9 cellular contexts compared by ENCODE assay signal in the genomic region with DNA sequence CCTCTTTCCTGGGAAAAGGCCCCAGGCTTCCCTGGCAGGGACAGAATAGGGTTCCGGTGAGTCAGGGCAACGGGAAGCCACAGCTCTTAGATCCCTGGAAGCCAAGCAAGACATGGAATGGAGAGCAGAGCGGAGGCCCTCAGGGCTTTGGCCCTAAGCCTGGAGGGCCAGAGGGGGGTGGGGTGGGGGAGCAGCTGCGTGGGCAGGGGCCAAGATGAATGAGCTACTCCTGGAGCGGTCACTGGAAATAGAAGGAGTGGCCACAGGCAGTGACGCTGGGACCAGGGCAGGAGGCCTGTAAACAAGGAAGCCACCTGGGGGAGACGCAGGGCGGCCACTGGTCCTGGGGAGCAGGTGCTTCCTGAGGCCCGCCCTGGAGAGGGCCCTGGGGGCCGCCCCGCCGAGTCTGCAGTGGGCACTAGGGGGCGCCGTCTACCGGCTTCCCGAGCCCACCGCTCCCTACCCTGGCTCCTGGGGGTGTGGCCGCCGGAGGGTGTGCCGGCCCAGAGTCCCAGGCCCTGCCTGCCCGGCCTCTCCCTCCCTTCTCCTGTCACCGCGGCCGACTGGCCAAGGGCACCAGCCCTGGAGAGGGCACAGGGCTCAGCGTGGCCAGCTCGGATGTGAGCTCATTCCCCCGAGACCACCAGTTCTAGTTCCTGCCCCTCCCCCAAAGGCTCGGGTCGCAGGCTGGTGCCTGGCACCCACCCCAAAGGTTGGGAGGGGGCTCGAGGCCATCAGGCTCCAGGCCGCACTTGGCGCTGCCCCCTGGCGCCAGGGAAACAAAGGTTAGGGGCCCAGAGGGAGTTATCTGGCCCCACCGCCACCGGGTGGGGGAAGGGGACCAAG. TPM values are rescaled to one million over a fixed set of nuclear protein-coding genes. Genes with fewer than 3 reads are reported as not detected.
DNase-seq lines count a peak whose midpoint lies in the region; ATAC-seq and TF ChIP-seq lines count a peak whose summit lies in the region.
"Had no signal": no experiment of that assay in that cellular context is flagged by ENCODE, and none has a peak within 500 bp of the region (broad histone marks: within the 10 kb centered on the region; RNA-seq: fewer than 3 reads in every experiment).

No MANE protein-coding gene starts in this region.

- H3K9me3 ChIP-seq in BLaER1 = no peaks in the 10 kb centered on the region
- no peaks in the 10 kb centered on the region for H3K9me3 ChIP-seq in mucosa of descending colon

- peak overlapping the region; percentile 87 for H3K9ac ChIP-seq in BLaER1

- peak overlapping the region; percentile 95 for H3K27ac ChIP-seq in BLaER1

- peak; percentile 98 for DNase-seq in HT-29 (ENCODE audit: low spot score)
- DNase-seq in NOMO-1 (lab: John Stamatoyannopoulos, UW; ENCODE audit: unreplicated experiment in 2 of 2) = peak; percentile 69 to 73
- peak; percentile 66 for DNase-seq in activated T-cell treated with anti-CD3 and anti-CD28 coated beads for 1 hour (ENCODE audit: low read depth)
- DNase-seq in epidermal melanocyte (ENCODE audit: insufficient read length, low spot score) = peak; percentile 64
- peak; percentile 96 to 98 (median 96) for DNase-seq in mucosa of descending colon
- DNase-seq in stimulated activated CD8-positive, alpha-beta memory T cell treated with anti-CD3 and anti-CD28 coated beads, Interleukin-2, amount 100 ng/mL, for 48 hours (ENCODE audit: low read depth in 2 of 2) = peak; percentile 82 to 83

- H4K20me1 ChIP-seq in BLaER1 = peaks cover 27% of the 10 kb centered on the region

- peaks cover 97% of the 10 kb centered on the region for H3K4me1 ChIP-seq in BLaER1
- peaks cover 36% of the 10 kb centered on the region for H3K4me1 ChIP-seq in mucosa of descending colon (ENCODE audit: low read depth)

- H3K4me2 ChIP-seq in BLaER1 = peak overlapping the region; percentile 93

- ATAC-seq in GM19452 (IDR thresholded peaks at IDR 0.05; ENCODE audit: unreplicated experiment) = peak; percentile 71
- ATAC-seq in mucosa of descending colon = peak; percentile 88

- H3K27me3 ChIP-seq in BLaER1 = no peaks in the 10 kb centered on the region

- H3K36me3 ChIP-seq in BLaER1 (peaks cover 31% of the 10 kb centered on the region), mucosa of descending colon (ENCODE audit: low read depth) (no peaks in the 10 kb centered on the region)

- intact Hi-C loops in mucosa of descending colon (cut with DNase I, micrococcal nuclease) = loop anchor here (10.0 kb wide), 1 partner anchor 278 kb away; no protein-coding TSS in a partner anchor

- peak overlapping the region; percentile 68 for H3K4me3 ChIP-seq in BLaER1
- no peak overlapping the region for H3K4me3 ChIP-seq in mucosa of descending colon

- peak; percentile 95 for TF ChIP-seq CTCF in mucosa of descending colon (IDR thresholded peaks at IDR 0.05)

RNA-seq across cellular contexts. Expression of gene VPS18, which starts 12.1 kb away (rescaled TPM):
- total RNA-seq in HT-29 (2014; rRNA removed; shearing (Covaris generic)) = 66.8 and 75.8 TPM in 2 replicates
- total RNA-seq in mucosa of descending colon = 10 to 100 TPM; 14.1 to 21.1 (median 18.0) TPM

RNA-seq across cellular contexts. Expression of gene DLL4, which starts 22.8 kb away (rescaled TPM):
- total RNA-seq in HT-29 (2014; rRNA removed; shearing (Covaris generic)) = 3.8 and 4.4 TPM in 2 replicates
- 10 to 100 TPM in 2 of 3 donors, 1 to 10 TPM in 1; 9.4 to 23.0 (median 15.6) TPM for total RNA-seq in mucosa of descending colon
- total RNA-seq: T-helper 1 cell treated with Interleukin-12 subunit alpha and Interleukin-12 subunit beta and Interleukin-4 antibody, amounts not matched to agents 30 ng/mL and 1 ng/mL, for 36 hours had no signal

RNA-seq across cellular contexts. Expression of gene RHOV, which starts 32.3 kb away (rescaled TPM):
- total RNA-seq in HT-29 (2014; rRNA removed; shearing (Covaris generic)) = 30.4 and 33.5 TPM in 2 replicates
- 1 to 10 TPM; 1.6 to 6.2 (median 3.5) TPM for total RNA-seq in mucosa of descending colon

RNA-seq across cellular contexts. Expression of gene CHAC1, which starts 46.9 kb away (rescaled TPM):
- 13.6 and 16.6 TPM in 2 replicates for total RNA-seq in HT-29 (2014; rRNA removed; shearing (Covaris generic))
- 1 to 10 TPM in 2 of 3 donors, under 1 TPM in 1; 0.69 to 3.1 (median 2.6) TPM for total RNA-seq in mucosa of descending colon
